ENCODE assay signal across 1 cellular context in the genomic region with DNA sequence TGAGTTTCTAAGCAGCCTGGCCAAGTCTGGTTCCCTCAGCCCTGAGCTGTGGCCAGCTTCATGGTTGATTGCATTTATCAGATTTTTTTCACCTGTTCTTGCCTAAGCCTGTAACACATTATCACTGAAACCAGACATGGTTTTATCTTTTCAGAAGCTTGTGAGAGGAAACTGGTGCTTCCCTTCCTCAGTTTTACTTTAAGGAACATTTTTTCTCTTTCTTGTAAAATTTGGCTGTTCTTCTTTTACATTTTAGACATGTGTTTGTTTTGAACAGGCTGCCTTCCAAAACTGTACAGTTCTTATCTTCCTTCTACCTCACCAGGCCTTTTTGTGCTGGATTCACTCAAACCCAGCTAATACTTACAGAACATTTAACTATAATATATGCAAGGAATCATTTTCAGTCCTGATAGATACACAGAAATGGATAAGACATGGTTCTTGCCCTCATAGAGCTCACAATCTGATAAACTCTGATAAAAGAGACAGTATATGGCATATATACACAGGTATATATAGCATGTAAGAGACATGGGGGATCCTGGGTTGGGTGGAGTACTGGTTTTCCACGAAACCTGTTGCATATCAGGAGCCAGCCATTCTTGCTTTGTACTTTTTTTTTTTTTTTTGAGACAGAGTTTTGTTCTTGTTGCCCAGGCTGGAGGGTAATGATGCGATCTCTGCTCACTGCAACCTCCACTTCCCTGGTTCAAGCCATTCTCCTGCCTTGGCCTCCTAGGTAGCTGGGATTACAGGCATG.
A peak's percentile ranks its signal among the peaks of the same experiment; 100 is the strongest.
TF ChIP-seq lines count a peak whose summit lies in the region.

No MANE protein-coding gene starts in this region.

TF ChIP-seq in K562, 482 proteins besides CTCF, POLR2A, EP300 and RAD21 (continued from another document and continues in another):
- TF ChIP-seq, protein P1, sequence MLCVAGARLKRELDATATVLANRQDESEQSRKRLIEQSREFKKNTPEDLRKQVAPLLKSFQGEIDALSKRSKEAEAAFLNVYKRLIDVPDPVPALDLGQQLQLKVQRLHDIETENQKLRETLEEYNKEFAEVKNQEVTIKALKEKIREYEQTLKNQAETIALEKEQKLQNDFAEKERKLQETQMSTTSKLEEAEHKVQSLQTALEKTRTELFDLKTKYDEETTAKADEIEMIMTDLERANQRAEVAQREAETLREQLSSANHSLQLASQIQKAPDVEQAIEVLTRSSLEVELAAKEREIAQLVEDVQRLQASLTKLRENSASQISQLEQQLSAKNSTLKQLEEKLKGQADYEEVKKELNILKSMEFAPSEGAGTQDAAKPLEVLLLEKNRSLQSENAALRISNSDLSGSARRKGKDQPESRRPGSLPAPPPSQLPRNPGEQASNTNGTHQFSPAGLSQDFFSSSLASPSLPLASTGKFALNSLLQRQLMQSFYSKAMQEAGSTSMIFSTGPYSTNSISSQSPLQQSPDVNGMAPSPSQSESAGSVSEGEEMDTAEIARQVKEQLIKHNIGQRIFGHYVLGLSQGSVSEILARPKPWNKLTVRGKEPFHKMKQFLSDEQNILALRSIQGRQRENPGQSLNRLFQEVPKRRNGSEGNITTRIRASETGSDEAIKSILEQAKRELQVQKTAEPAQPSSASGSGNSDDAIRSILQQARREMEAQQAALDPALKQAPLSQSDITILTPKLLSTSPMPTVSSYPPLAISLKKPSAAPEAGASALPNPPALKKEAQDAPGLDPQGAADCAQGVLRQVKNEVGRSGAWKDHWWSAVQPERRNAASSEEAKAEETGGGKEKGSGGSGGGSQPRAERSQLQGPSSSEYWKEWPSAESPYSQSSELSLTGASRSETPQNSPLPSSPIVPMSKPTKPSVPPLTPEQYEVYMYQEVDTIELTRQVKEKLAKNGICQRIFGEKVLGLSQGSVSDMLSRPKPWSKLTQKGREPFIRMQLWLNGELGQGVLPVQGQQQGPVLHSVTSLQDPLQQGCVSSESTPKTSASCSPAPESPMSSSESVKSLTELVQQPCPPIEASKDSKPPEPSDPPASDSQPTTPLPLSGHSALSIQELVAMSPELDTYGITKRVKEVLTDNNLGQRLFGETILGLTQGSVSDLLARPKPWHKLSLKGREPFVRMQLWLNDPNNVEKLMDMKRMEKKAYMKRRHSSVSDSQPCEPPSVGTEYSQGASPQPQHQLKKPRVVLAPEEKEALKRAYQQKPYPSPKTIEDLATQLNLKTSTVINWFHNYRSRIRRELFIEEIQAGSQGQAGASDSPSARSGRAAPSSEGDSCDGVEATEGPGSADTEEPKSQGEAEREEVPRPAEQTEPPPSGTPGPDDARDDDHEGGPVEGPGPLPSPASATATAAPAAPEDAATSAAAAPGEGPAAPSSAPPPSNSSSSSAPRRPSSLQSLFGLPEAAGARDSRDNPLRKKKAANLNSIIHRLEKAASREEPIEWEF (CRISPR knock-in tag; IDR thresholded peaks at IDR 0.05), result 0 out of 2 replicates have a peak, but pooled peaks have one; percentile 17
- no peak for TF ChIP-seq KAT2B (IDR thresholded peaks at IDR 0.05; ENCODE audit: low read depth, low read length)
- peak; percentile 43; the same call in 1 of the 2 replicates for TF ChIP-seq GTF2E2 (tag; IDR thresholded peaks at IDR 0.05)
- TF ChIP-seq TOE1 (IDR thresholded peaks at IDR 0.05; ENCODE audit: borderline replicate concordance), result no peak
- TF ChIP-seq TOE1 (CRISPR knock-in tag; IDR thresholded peaks at IDR 0.05; ENCODE audit: borderline replicate concordance, low read depth), result no peak
- peak; percentile 57 for TF ChIP-seq MYC (IDR thresholded peaks at IDR 0.05; ENCODE audit: low read depth, low read length)
- TF ChIP-seq MYC (CRISPR knock-in tag; IDR thresholded peaks at IDR 0.05; ENCODE audit: borderline replicate concordance, low read depth), result no peak
- TF ChIP-seq E2F3 (CRISPR knock-in tag; IDR thresholded peaks at IDR 0.05), result no peak
- peak; percentile 99 for TF ChIP-seq SMARCE1 (IDR thresholded peaks at IDR 0.05)
- TF ChIP-seq CBFA2T3 (IDR thresholded peaks at IDR 0.05), result peak; percentile 99
- TF ChIP-seq ZNF830 (CRISPR knock-in tag; IDR thresholded peaks at IDR 0.05), result no peak
- no peak for TF ChIP-seq KLF1 (tag; IDR thresholded peaks at IDR 0.05)
- TF ChIP-seq PML (IDR thresholded peaks at IDR 0.05; ENCODE audit: low read length), result peak; percentile 99
- no peak for TF ChIP-seq HNRNPUL1 (IDR thresholded peaks at IDR 0.05; ENCODE audit: low read length)
- TF ChIP-seq BHLHE40 (IDR thresholded peaks at IDR 0.05; ENCODE audit: low read length), result peak; percentile 45; the same call in 1 of the 2 replicates
- TF ChIP-seq NR4A1 (CRISPR knock-in tag; IDR thresholded peaks at IDR 0.05), result no peak
- no peak for TF ChIP-seq NR4A1 (tag; IDR thresholded peaks at IDR 0.05)
- TF ChIP-seq, protein P2, sequence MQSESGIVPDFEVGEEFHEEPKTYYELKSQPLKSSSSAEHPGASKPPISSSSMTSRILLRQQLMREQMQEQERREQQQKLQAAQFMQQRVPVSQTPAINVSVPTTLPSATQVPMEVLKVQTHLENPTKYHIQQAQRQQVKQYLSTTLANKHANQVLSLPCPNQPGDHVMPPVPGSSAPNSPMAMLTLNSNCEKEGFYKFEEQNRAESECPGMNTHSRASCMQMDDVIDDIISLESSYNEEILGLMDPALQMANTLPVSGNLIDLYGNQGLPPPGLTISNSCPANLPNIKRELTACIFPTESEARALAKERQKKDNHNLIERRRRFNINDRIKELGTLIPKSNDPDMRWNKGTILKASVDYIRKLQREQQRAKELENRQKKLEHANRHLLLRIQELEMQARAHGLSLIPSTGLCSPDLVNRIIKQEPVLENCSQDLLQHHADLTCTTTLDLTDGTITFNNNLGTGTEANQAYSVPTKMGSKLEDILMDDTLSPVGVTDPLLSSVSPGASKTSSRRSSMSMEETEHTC (IDR thresholded peaks at IDR 0.05), result peak; percentile 56; the same call in 1 of the 2 replicates
- TF ChIP-seq CBFA2T2 (conservative IDR thresholded peaks at IDR 0.05), result peak; percentile 97
- TF ChIP-seq TCF3 (CRISPR knock-in tag; IDR thresholded peaks at IDR 0.05), result peak; percentile 98
- TF ChIP-seq, protein P3, sequence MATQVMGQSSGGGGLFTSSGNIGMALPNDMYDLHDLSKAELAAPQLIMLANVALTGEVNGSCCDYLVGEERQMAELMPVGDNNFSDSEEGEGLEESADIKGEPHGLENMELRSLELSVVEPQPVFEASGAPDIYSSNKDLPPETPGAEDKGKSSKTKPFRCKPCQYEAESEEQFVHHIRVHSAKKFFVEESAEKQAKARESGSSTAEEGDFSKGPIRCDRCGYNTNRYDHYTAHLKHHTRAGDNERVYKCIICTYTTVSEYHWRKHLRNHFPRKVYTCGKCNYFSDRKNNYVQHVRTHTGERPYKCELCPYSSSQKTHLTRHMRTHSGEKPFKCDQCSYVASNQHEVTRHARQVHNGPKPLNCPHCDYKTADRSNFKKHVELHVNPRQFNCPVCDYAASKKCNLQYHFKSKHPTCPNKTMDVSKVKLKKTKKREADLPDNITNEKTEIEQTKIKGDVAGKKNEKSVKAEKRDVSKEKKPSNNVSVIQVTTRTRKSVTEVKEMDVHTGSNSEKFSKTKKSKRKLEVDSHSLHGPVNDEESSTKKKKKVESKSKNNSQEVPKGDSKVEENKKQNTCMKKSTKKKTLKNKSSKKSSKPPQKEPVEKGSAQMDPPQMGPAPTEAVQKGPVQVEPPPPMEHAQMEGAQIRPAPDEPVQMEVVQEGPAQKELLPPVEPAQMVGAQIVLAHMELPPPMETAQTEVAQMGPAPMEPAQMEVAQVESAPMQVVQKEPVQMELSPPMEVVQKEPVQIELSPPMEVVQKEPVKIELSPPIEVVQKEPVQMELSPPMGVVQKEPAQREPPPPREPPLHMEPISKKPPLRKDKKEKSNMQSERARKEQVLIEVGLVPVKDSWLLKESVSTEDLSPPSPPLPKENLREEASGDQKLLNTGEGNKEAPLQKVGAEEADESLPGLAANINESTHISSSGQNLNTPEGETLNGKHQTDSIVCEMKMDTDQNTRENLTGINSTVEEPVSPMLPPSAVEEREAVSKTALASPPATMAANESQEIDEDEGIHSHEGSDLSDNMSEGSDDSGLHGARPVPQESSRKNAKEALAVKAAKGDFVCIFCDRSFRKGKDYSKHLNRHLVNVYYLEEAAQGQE (CRISPR knock-in tag; IDR thresholded peaks at IDR 0.05; ENCODE audit: low read depth), result no peak
- 0 out of 2 replicates have a peak, but pooled peaks have one; percentile 85 for TF ChIP-seq NBN (IDR thresholded peaks at IDR 0.05; ENCODE audit: low read depth)
- TF ChIP-seq DEAF1 (CRISPR knock-in tag; IDR thresholded peaks at IDR 0.05), result peak; percentile 24; the same call in 1 of the 2 replicates
- TF ChIP-seq EWSR1 (IDR thresholded peaks at IDR 0.05; ENCODE audit: borderline replicate concordance, low read depth, partially characterized antibody), result no peak
- TF ChIP-seq, protein P4, sequence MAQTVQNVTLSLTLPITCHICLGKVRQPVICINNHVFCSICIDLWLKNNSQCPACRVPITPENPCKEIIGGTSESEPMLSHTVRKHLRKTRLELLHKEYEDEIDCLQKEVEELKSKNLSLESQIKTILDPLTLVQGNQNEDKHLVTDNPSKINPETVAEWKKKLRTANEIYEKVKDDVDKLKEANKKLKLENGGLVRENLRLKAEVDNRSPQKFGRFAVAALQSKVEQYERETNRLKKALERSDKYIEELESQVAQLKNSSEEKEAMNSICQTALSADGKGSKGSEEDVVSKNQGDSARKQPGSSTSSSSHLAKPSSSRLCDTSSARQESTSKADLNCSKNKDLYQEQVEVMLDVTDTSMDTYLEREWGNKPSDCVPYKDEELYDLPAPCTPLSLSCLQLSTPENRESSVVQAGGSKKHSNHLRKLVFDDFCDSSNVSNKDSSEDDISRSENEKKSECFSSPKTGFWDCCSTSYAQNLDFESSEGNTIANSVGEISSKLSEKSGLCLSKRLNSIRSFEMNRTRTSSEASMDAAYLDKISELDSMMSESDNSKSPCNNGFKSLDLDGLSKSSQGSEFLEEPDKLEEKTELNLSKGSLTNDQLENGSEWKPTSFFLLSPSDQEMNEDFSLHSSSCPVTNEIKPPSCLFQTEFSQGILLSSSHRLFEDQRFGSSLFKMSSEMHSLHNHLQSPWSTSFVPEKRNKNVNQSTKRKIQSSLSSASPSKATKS (CRISPR knock-in tag; IDR thresholded peaks at IDR 0.05), result no peak
- no peak for TF ChIP-seq ZNF224 (CRISPR knock-in tag; IDR thresholded peaks at IDR 0.05)
- TF ChIP-seq NFYB (IDR thresholded peaks at IDR 0.05; ENCODE audit: extremely low read depth, insufficient read length), result no peak
- no peak for TF ChIP-seq SUPT5H (IDR thresholded peaks at IDR 0.05)
- TF ChIP-seq NR2C2 (CRISPR knock-in tag; IDR thresholded peaks at IDR 0.05), result no peak
- TF ChIP-seq NR2C2 (tag; IDR thresholded peaks at IDR 0.05), result no peak; the same call in 1 of the 2 replicates
- no peak for TF ChIP-seq SAFB2 (IDR thresholded peaks at IDR 0.05; ENCODE audit: borderline replicate concordance, low read depth, low read length, severe bottlenecking)
- TF ChIP-seq ZNF445 (CRISPR knock-in tag; IDR thresholded peaks at IDR 0.05; ENCODE audit: low read depth), result no peak
- no peak for TF ChIP-seq CBX8 (IDR thresholded peaks at IDR 0.05; ENCODE audit: borderline replicate concordance, extremely low read depth, low read depth, low read length, poor library complexity, severe bottlenecking)
- TF ChIP-seq ZBTB7A (IDR thresholded peaks at IDR 0.05; ENCODE audit: borderline replicate concordance, control insufficient read depth, low read depth, low read length), result no peak
- peak; percentile 34 to 50; a peak in 1 of 4 replicates for TF ChIP-seq FOXK2 (conservative IDR thresholded peaks at IDR 0.05 in 1 of 2, IDR thresholded peaks at IDR 0.05 in 1 of 2; ENCODE audit: low read depth in 2 of 2)
- no peak for TF ChIP-seq THAP12 (CRISPR knock-in tag; IDR thresholded peaks at IDR 0.05)
- TF ChIP-seq HEY1 (CRISPR knock-in tag; IDR thresholded peaks at IDR 0.05; ENCODE audit: borderline replicate concordance), result no peak
- no peak for TF ChIP-seq ZNF584 (CRISPR knock-in tag; IDR thresholded peaks at IDR 0.05; ENCODE audit: low read depth)
